In the genomic region with DNA sequence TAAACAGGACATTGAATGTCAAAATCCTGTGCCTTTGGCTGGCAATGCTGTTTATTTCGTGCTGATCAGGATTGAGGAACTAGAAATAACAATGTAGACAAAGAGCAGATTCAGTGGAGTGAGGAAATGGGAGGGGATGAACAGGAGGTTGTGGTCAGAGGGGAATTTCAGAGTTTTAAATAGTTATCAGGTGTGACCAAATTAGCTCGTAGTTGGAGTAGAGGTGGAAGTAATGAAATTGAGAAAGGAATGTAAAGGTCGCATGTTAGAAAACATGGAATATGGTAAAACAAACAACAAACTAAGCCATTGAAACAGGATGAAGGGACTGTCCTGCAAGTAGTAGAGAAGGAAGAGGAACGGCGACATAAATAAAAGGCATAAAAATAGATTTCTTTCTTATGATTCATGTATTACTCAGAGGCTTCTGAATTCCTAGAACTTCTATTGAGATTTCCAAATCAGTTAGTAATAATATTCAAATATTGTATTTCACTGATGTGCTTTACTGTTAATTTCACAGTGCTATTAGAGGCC, we compare ENCODE assay signal across 8 cellular contexts. TPM values are rescaled to one million over a fixed set of nuclear protein-coding genes. Genes with fewer than 3 reads are reported as not detected.
DNase-seq lines count a peak whose midpoint lies in the region; TF ChIP-seq lines count a peak whose summit lies in the region.

No MANE protein-coding gene starts in this region.

- H3K27ac ChIP-seq in RWPE1, result no peak overlapping the region; the same call in 1 of the 2 replicates

- no peak for TF ChIP-seq CTCF in RWPE1 (conservative IDR thresholded peaks at IDR 0.05; ENCODE audit: low read depth)

- POLR2A ChIA-PET in RWPE1 (lab: Yijun Ruan, JAX; ENCODE audit: low non-redundant PET), result interaction anchor here (1.4 kb wide), 1 partner anchor 9 kb away, joined by 3 read pairs; the partner anchor contains the start of gene SAV1

- CTCF ChIA-PET in RWPE1 (lab: Yijun Ruan, JAX), result no interaction called here

- DNase-seq in Daoy (ENCODE audit: low read depth) (peak; percentile 73), HCEC 1CT (peak; percentile 88), RWPE1 (ENCODE audit: low spot score) (peak; percentile 80), foreskin melanocyte (peak; percentile 74), mucosa of gallbladder (ENCODE audit: low spot score) (no peak), NCI-H1092 treated with DMSO at 0.1 percent for 48 hours (lab: John Stamatoyannopoulos, UW) (no peak), putamen (ENCODE audit: low spot score) (no peak)
- no peak for DNase-seq in NK-92 treated with Interleukin-12 subunit alpha and Interleukin-12 subunit beta, amount 100 ng/mL, for 24 hours (lab: John Stamatoyannopoulos, UW)

RNA-seq across cellular contexts. Expression of gene SAV1, which starts 9.5 kb away (rescaled TPM):
- 28.6 and 36.5 TPM in 2 replicates for total RNA-seq in Daoy (2014; rRNA removed; shearing (Covaris generic))
- total RNA-seq in mucosa of gallbladder, result 24.1 TPM

Comparison
In these comparisons a context has a peak if more than half of its experiments do, and no peak if none do; other contexts are left out.
1. DNase-seq: peak in Daoy (single experiment), HCEC 1CT (single experiment), RWPE1 (single experiment) and foreskin melanocyte (single experiment); none in NK-92 treated with Interleukin-12 subunit alpha and Interleukin-12 subunit beta, amount 100 ng/mL, for 24 hours (single experiment), mucosa of gallbladder (single experiment), NCI-H1092 treated with DMSO at 0.1 percent for 48 hours (single experiment) and putamen (single experiment).